Comparison of ENCODE assay signal across 19 cellular contexts in genomic region chr2:128057334-128057733, GRCh38.
"Had no signal": no experiment of that assay in that cellular context is flagged by ENCODE, and none has a peak within 500 bp of the region (broad histone marks: within the 10 kb centered on the region; RNA-seq: fewer than 3 reads in every experiment).

No MANE protein-coding gene starts in this region.

- ATAC-seq: foreskin keratinocyte, gastroesophageal sphincter, heart left ventricle, left lung, left ventricle myocardium superior, lower lobe of right lung, mucosa of descending colon had no signal

- H3K9me3 Mint-ChIP-seq: immature natural killer cell, mesothelial cell of epicardium had no signal

- H3K36me3 Mint-ChIP-seq: immature natural killer cell, mesothelial cell of epicardium had no signal

- H3K9me3 ChIP-seq: esophagus muscularis mucosa, gastroesophageal sphincter, heart left ventricle, lower lobe of right lung, mucosa of descending colon had no signal

- H3K4me1 Mint-ChIP-seq: immature natural killer cell had no signal

- H3K4me3 ChIP-seq: coronary artery, dorsolateral prefrontal cortex, esophagus muscularis mucosa, gastroesophageal sphincter, heart left ventricle, hepatocyte, left lung, lower lobe of right lung, mucosa of descending colon had no signal

- H3K4me3 Mint-ChIP-seq: immature natural killer cell, mesothelial cell of epicardium had no signal

- H3K4me1 ChIP-seq: esophagus muscularis mucosa, foreskin keratinocyte, gastroesophageal sphincter, heart left ventricle, left lung, lower lobe of right lung had no signal

- H3K27me3 ChIP-seq: dorsolateral prefrontal cortex, foreskin keratinocyte, hepatocyte had no signal

- DNase-seq: dermis blood vessel endothelial cell; dorsolateral prefrontal cortex; effector CD4-positive, alpha-beta T cell; effector memory CD4-positive, alpha-beta T cell; foreskin keratinocyte; heart left ventricle; hypothalamus; immature natural killer cell; left cardiac atrium; left lung; left ventricle myocardium superior; lower lobe of right lung; mesenchymal stem cell; mucosa of descending colon had no signal

- H3K36me3 ChIP-seq: esophagus muscularis mucosa, gastroesophageal sphincter, heart left ventricle, left lung, lower lobe of right lung had no signal

- H3K27ac Mint-ChIP-seq: immature natural killer cell, mesothelial cell of epicardium had no signal

- H3K27ac ChIP-seq: coronary artery, dorsolateral prefrontal cortex, esophagus muscularis mucosa, foreskin keratinocyte, gastroesophageal sphincter, heart left ventricle, hepatocyte, left lung, lower lobe of right lung had no signal
